17 cellular contexts compared by ENCODE assay signal in the genomic region with DNA sequence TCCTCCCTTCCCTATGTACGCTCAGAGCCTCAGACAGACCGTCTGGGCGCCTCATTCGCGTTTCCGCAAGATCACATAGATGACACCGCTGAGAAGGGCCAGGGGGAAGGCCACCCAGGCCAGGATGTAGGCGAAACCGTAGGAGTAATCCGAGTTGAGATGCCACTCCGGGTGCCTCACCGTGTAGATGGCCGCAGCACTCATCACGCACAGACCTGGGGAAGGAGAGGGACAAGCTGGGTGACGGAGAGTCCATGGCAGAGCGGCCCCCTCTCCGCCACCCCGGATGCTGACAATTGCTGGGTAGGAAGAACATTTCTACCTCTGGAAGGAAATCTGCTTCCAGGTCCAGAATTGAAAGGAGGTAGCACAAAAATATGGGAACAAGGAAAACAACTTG. TPM values are rescaled to one million over a fixed set of nuclear protein-coding genes. Genes with fewer than 3 reads are reported as not detected.
DNase-seq lines count a peak whose midpoint lies in the region; ATAC-seq and TF ChIP-seq lines count a peak whose summit lies in the region.
"Had no signal": no experiment of that assay in that cellular context is flagged by ENCODE, and none has a peak within 500 bp of the region (broad histone marks: within the 10 kb centered on the region; RNA-seq: fewer than 3 reads in every experiment).

No MANE protein-coding gene starts in this region.

- H3K4me1 ChIP-seq in body of pancreas: no peaks in the 10 kb centered on the region
- H3K4me1 ChIP-seq: Caco-2 had no signal

- peak overlapping the region; percentile 94 for H3K27ac ChIP-seq in angular gyrus (ENCODE audit: low read depth, low read length)
- peak overlapping the region in 56 of 59 donors; percentile 65 to 96 (median 90) for H3K27ac ChIP-seq in dorsolateral prefrontal cortex
- peak overlapping the region; percentile 87 for H3K27ac ChIP-seq in substantia nigra (ENCODE audit: low read depth, low read length, poor library complexity, severe bottlenecking)
- no peak overlapping the region for H3K27ac ChIP-seq in body of pancreas
- H3K27ac ChIP-seq: 22Rv1, BLaER1, C4-2B, GM23248 had no signal

- no peaks in the 10 kb centered on the region for H3K9me3 ChIP-seq in body of pancreas
- H3K9me3 ChIP-seq: BLaER1, Caco-2 had no signal

- H3K4me3 ChIP-seq in dorsolateral prefrontal cortex: no peak overlapping the region
- no peak overlapping the region for H3K4me3 ChIP-seq in body of pancreas
- H3K4me3 ChIP-seq: BLaER1, GM23248 had no signal

- 88 to 91% methylated on average over 18 of the region's 18 CpGs for WGBS in body of pancreas, 2 donors

- H3K27me3 ChIP-seq in dorsolateral prefrontal cortex (no peaks in the 10 kb centered on the region), body of pancreas (no peaks in the 10 kb centered on the region)
- H3K27me3 ChIP-seq: BLaER1 had no signal

- DNase-seq in dorsolateral prefrontal cortex: no peak
- no peak for DNase-seq in substantia nigra (lab: John Stamatoyannopoulos, UW)
- no peak for DNase-seq in body of pancreas
- no peak for DNase-seq in NCI-H2107 treated with DMSO at 0.1 percent for 48 hours (lab: John Stamatoyannopoulos, UW; ENCODE audit: unreplicated experiment)
- DNase-seq: Caco-2; CD4-positive, CD25-positive, alpha-beta regulatory T cell; CD8-positive, alpha-beta T cell; DMS153; DND-41; GM23248; H7; HCEC 1CT had no signal

- no peaks in the 10 kb centered on the region for H3K36me3 ChIP-seq in body of pancreas (replicated peaks in 1 of 2; ENCODE audit: insufficient read depth in 1 of 2, low read depth in 2 of 2)
- H3K36me3 ChIP-seq: BLaER1 had no signal

- intact Hi-C loops in dorsolateral prefrontal cortex (cut with DNase I): no loop called here
- intact Hi-C loops in body of pancreas (cut with DNase I): no loop called here

- TF ChIP-seq CTCF in dorsolateral prefrontal cortex (IDR thresholded peaks at IDR 0.05 in 54 of 56, conservative IDR thresholded peaks at IDR 0.05 in 2 of 56; ENCODE audit: low read depth in 1 of 56, partially characterized antibody in 56 of 56) (no peak), body of pancreas (IDR thresholded peaks at IDR 0.05) (no peak)

- TF ChIP-seq POLR2A in body of pancreas (IDR thresholded peaks at IDR 0.05): no peak

- no peak for ATAC-seq in GM18511 (IDR thresholded peaks at IDR 0.05; ENCODE audit: unreplicated experiment)
- ATAC-seq in body of pancreas: no peak
- ATAC-seq: CD8-positive, alpha-beta T cell had no signal

RNA-seq across cellular contexts. Expression of gene PMP22, which starts 34.3 kb away (rescaled TPM):
- total RNA-seq in dorsolateral prefrontal cortex (100 to 1,000 TPM in 76 of 120 experiments, 10 to 100 TPM in 44; 40.1 to 373 (median 122) TPM), body of pancreas (10 to 100 TPM; 23.1 to 53.1 TPM)
- total RNA-seq: CD4-positive, CD25-positive, alpha-beta regulatory T cell had no signal

Comparison
In these comparisons a context has a peak if more than half of its experiments do, and no peak if none do; other contexts are left out.
1. H3K27ac ChIP-seq: peak in angular gyrus (single experiment), dorsolateral prefrontal cortex (56 of 59) and substantia nigra (single experiment); none in body of pancreas (0 of 4).